In genomic region chr19:10601999-10602329, GRCh38 we compare ENCODE assay signal across 9 cellular contexts. TPM values are rescaled to one million over a fixed set of nuclear protein-coding genes. Genes with fewer than 3 reads are reported as not detected.
DNase-seq lines count a peak whose midpoint lies in the region; ATAC-seq lines count a peak whose summit lies in the region.
"Had no signal": no experiment of that assay in that cellular context is flagged by ENCODE, and none has a peak within 500 bp of the region (broad histone marks: within the 10 kb centered on the region; RNA-seq: fewer than 3 reads in every experiment).

No MANE protein-coding gene starts in this region.

- H3K4me3 Mint-ChIP-seq in activated naive CD8-positive, alpha-beta T cell treated with anti-CD3 and anti-CD28 coated beads for 36 hours = peak overlapping the region; percentile 79
- H3K4me3 Mint-ChIP-seq in naive thymus-derived CD4-positive, alpha-beta T cell = peak overlapping the region; percentile 59 to 100 (median 83)

- POLR2A ChIA-PET in naive thymus-derived CD4-positive, alpha-beta T cell (lab: Charles Lee) = interaction anchor here (0.5 to 13.4 kb wide), 13 partner anchors 10 to 191 kb away, joined by 3 to 190 read pairs (median 14); partner anchors contain the start of genes CDKN2D, KRI1 and SLC44A2

- H3K36me3 Mint-ChIP-seq in activated naive CD8-positive, alpha-beta T cell treated with anti-CD3 and anti-CD28 coated beads for 36 hours = peaks cover 6% of the 10 kb centered on the region
- peaks cover 0 to 9% (median 3%) of the 10 kb centered on the region in 5 donors for H3K36me3 Mint-ChIP-seq in naive thymus-derived CD4-positive, alpha-beta T cell

- H3K36me3 ChIP-seq in naive thymus-derived CD4-positive, alpha-beta T cell (ENCODE audit: control insufficient read depth in 2 of 3, insufficient read depth in 3 of 3, low read length in 3 of 3) = peaks cover 0 to 9% (median 0%) of the 10 kb centered on the region in 3 experiments
- no peaks in the 10 kb centered on the region for H3K36me3 ChIP-seq in urinary bladder (ENCODE audit: insufficient read depth)

- H3K4me3 ChIP-seq in right cardiac atrium (ENCODE audit: low read length) = no peak overlapping the region
- H3K4me3 ChIP-seq in naive thymus-derived CD4-positive, alpha-beta T cell (ENCODE audit: low read length) = peak overlapping the region; percentile 35
- H3K4me3 ChIP-seq in urinary bladder (ENCODE audit: low read depth, low read length) = peak overlapping the region; percentile 91

- H3K27me3 Mint-ChIP-seq in activated naive CD8-positive, alpha-beta T cell treated with anti-CD3 and anti-CD28 coated beads for 36 hours = no peaks in the 10 kb centered on the region
- peaks cover 0 to 12% (median 0%) of the 10 kb centered on the region in 5 donors for H3K27me3 Mint-ChIP-seq in naive thymus-derived CD4-positive, alpha-beta T cell

- peaks cover 20% of the 10 kb centered on the region for H3K4me1 Mint-ChIP-seq in activated naive CD8-positive, alpha-beta T cell treated with anti-CD3 and anti-CD28 coated beads for 36 hours
- peaks cover 18 to 34% (median 29%) of the 10 kb centered on the region in 7 donors for H3K4me1 Mint-ChIP-seq in naive thymus-derived CD4-positive, alpha-beta T cell

- peak overlapping the region; percentile 80 for H3K27ac Mint-ChIP-seq in activated naive CD8-positive, alpha-beta T cell treated with anti-CD3 and anti-CD28 coated beads for 36 hours
- H3K27ac Mint-ChIP-seq in naive thymus-derived CD4-positive, alpha-beta T cell = peak overlapping the region; percentile 47 to 100 (median 83)

- no peak for DNase-seq in right cardiac atrium
- DNase-seq in left ventricle myocardium superior = no peak
- no peak for DNase-seq in activated naive CD8-positive, alpha-beta T cell treated with anti-CD3 and anti-CD28 coated beads for 36 hours
- DNase-seq in naive thymus-derived CD4-positive, alpha-beta T cell = no peak
- DNase-seq in anterior cingulate cortex (lab: John Stamatoyannopoulos, UW) = no peak
- DNase-seq in NCI-H345 (lab: John Stamatoyannopoulos, UW) = no peak

- no peaks in the 10 kb centered on the region for H3K27me3 ChIP-seq in right cardiac atrium (ENCODE audit: control insufficient read depth, insufficient read depth)
- H3K27me3 ChIP-seq in naive thymus-derived CD4-positive, alpha-beta T cell (ENCODE audit: control insufficient read depth in 2 of 2, insufficient read depth in 2 of 2, low read length in 2 of 2) = no peaks in the 10 kb centered on the region

- H3K27ac ChIP-seq in right cardiac atrium (ENCODE audit: low read length) = peak overlapping the region; percentile 30
- peak overlapping the region; percentile 47 for H3K27ac ChIP-seq in naive thymus-derived CD4-positive, alpha-beta T cell (ENCODE audit: low read depth, low read length)
- H3K27ac ChIP-seq in urinary bladder (ENCODE audit: low read depth) = no peak overlapping the region

- CTCF ChIA-PET in naive thymus-derived CD4-positive, alpha-beta T cell (lab: Charles Lee) = interaction anchor here (1.4 to 5.3 kb wide), 4 partner anchors 21 to 43 kb away, joined by 3 to 27 read pairs (median 14); no protein-coding TSS in a partner anchor

- H3K9me3 Mint-ChIP-seq in activated naive CD8-positive, alpha-beta T cell treated with anti-CD3 and anti-CD28 coated beads for 36 hours = no peaks in the 10 kb centered on the region
- peaks cover 0 to 2% (median 0%) of the 10 kb centered on the region in 11 donors for H3K9me3 Mint-ChIP-seq in naive thymus-derived CD4-positive, alpha-beta T cell

- ATAC-seq in right cardiac atrium (no peak), left ventricle myocardium superior (no peak), HG03025 (IDR thresholded peaks at IDR 0.05; ENCODE audit: low FRiP score, unreplicated experiment) (no peak)
- no peak for ATAC-seq in naive thymus-derived CD4-positive, alpha-beta T cell

- 24% methylated on average over 7 of the region's 7 CpGs for WGBS in right cardiac atrium
- 21% methylated on average over 7 of the region's 7 CpGs for WGBS in urinary bladder

- H3K4me1 ChIP-seq in right cardiac atrium (ENCODE audit: control insufficient read depth, insufficient read depth, low read length) (peaks cover 4% of the 10 kb centered on the region), urinary bladder (ENCODE audit: insufficient read depth) (no peaks in the 10 kb centered on the region)
- peaks cover 15 to 23% of the 10 kb centered on the region in 2 donors for H3K4me1 ChIP-seq in naive thymus-derived CD4-positive, alpha-beta T cell (ENCODE audit: control insufficient read depth in 2 of 2, insufficient read depth in 2 of 2, low read length in 2 of 2)

- intact Hi-C loops in right cardiac atrium (cut with DNase I) (no loop called here), left ventricle myocardium superior (cut with micrococcal nuclease) (no loop called here)
- intact Hi-C loops in naive thymus-derived CD4-positive, alpha-beta T cell (cut with micrococcal nuclease) = loop anchor here (1.0 to 2.0 kb wide), 3 partner anchors 42 to 234 kb away; partner anchors contain the start of gene TMED1 (in 1 of the 2)

- H3K9me3 ChIP-seq in right cardiac atrium (ENCODE audit: control insufficient read depth, low read length) = no peaks in the 10 kb centered on the region
- no peaks in the 10 kb centered on the region for H3K9me3 ChIP-seq in naive thymus-derived CD4-positive, alpha-beta T cell (ENCODE audit: control insufficient read depth in 2 of 3, low read length in 3 of 3)

RNA-seq across cellular contexts. Expression of gene AP1M2, which starts 14.9 kb away (rescaled TPM):
- total RNA-seq in right cardiac atrium (not detected), left ventricle myocardium superior (not detected), urinary bladder (9.4 TPM)
- polyA plus RNA-seq in right cardiac atrium (0.09 TPM), urinary bladder (9.3 TPM)
- total RNA-seq in activated naive CD8-positive, alpha-beta T cell treated with anti-CD3 and anti-CD28 coated beads for 36 hours = not detected
- total RNA-seq in naive thymus-derived CD4-positive, alpha-beta T cell = not detected
- polyA plus RNA-seq in naive thymus-derived CD4-positive, alpha-beta T cell = not detected
- total RNA-seq: dermis microvascular lymphatic vessel endothelial cell had no signal

RNA-seq across cellular contexts. Expression of gene SLC44A2, which starts 23.4 kb away (rescaled TPM):
- total RNA-seq in right cardiac atrium (100 to 1,000 TPM; 105 to 145 (median 110) TPM), left ventricle myocardium superior (71.8 TPM), urinary bladder (40.7 TPM)
- polyA plus RNA-seq in right cardiac atrium (70.1 TPM), urinary bladder (76.5 TPM)
- 10 to 100 TPM; 70.6 to 71.6 TPM for total RNA-seq in activated naive CD8-positive, alpha-beta T cell treated with anti-CD3 and anti-CD28 coated beads for 36 hours
- 100 to 1,000 TPM; 148 to 272 (median 194) TPM for total RNA-seq in naive thymus-derived CD4-positive, alpha-beta T cell
- polyA plus RNA-seq in naive thymus-derived CD4-positive, alpha-beta T cell = 100 to 1,000 TPM; 216 to 375 TPM

RNA-seq across cellular contexts. Expression of gene CDKN2D, which starts 33.2 kb away (rescaled TPM):
- total RNA-seq in right cardiac atrium (1 to 10 TPM; 6.1 to 7.6 (median 7.0) TPM), left ventricle myocardium superior (8.3 TPM), urinary bladder (6.2 TPM)
- polyA plus RNA-seq in right cardiac atrium (9.4 TPM), urinary bladder (24.7 TPM)
- 10 to 100 TPM; 55.8 to 62.3 TPM for total RNA-seq in activated naive CD8-positive, alpha-beta T cell treated with anti-CD3 and anti-CD28 coated beads for 36 hours
- total RNA-seq in naive thymus-derived CD4-positive, alpha-beta T cell = 10 to 100 TPM; 20.5 to 73.9 (median 47.5) TPM
- polyA plus RNA-seq in naive thymus-derived CD4-positive, alpha-beta T cell = 100 to 1,000 TPM in 1 of 2 donors, 10 to 100 TPM in 1; 72.9 to 102 TPM

RNA-seq across cellular contexts. Expression of gene KRI1, which starts 36.2 kb away (rescaled TPM):
- total RNA-seq in right cardiac atrium (10 to 100 TPM; 10.5 to 13.0 (median 12.1) TPM), left ventricle myocardium superior (9.3 TPM), urinary bladder (7.7 TPM)
- polyA plus RNA-seq in right cardiac atrium (9.3 TPM), urinary bladder (29.9 TPM)
- total RNA-seq in activated naive CD8-positive, alpha-beta T cell treated with anti-CD3 and anti-CD28 coated beads for 36 hours = 10 to 100 TPM; 66.3 to 69.2 TPM
- total RNA-seq in naive thymus-derived CD4-positive, alpha-beta T cell = 10 to 100 TPM; 48.4 to 84.1 (median 60.4) TPM
- 10 to 100 TPM; 13.7 to 47.6 TPM for polyA plus RNA-seq in naive thymus-derived CD4-positive, alpha-beta T cell

RNA-seq across cellular contexts. Expression of gene ILF3, which starts 52.2 kb away (rescaled TPM):
- total RNA-seq in right cardiac atrium (100 to 1,000 TPM; 119 to 161 (median 141) TPM), left ventricle myocardium superior (118 TPM), urinary bladder (103 TPM)
- polyA plus RNA-seq in right cardiac atrium (74.2 TPM), urinary bladder (107 TPM)
- total RNA-seq in activated naive CD8-positive, alpha-beta T cell treated with anti-CD3 and anti-CD28 coated beads for 36 hours = 100 to 1,000 TPM; 500 to 527 TPM
- total RNA-seq in naive thymus-derived CD4-positive, alpha-beta T cell = 100 to 1,000 TPM; 346 to 515 (median 368) TPM
- 10 to 100 TPM; 91.0 to 99.9 TPM for polyA plus RNA-seq in naive thymus-derived CD4-positive, alpha-beta T cell

Comparison
In these comparisons a context has a peak if more than half of its experiments do, and no peak if none do; other contexts are left out.
1. intact Hi-C loops: an anchor here in naive thymus-derived CD4-positive, alpha-beta T cell (1.0 to 2.0 kb wide); none called in right cardiac atrium and left ventricle myocardium superior.